ENCODE assay signal across 30 cellular contexts in genomic region chr9:130974697-130975096, GRCh38. TPM values are rescaled to one million over a fixed set of nuclear protein-coding genes. Genes with fewer than 3 reads are reported as not detected.
"Had no signal": no experiment of that assay in that cellular context is flagged by ENCODE, and none has a peak within 500 bp of the region (broad histone marks: within the 10 kb centered on the region; RNA-seq: fewer than 3 reads in every experiment).

No MANE protein-coding gene starts in this region.

- H3K4me2 ChIP-seq: smooth muscle cell had no signal

- H3K4me1 Mint-ChIP-seq: stimulated activated memory B cell treated with anti-CD40 and anti-IgM and Interleukin-4, amounts not matched to agents 10 μg/mL and 1 μg/mL and 100 μg/mL, for 72 hours; stimulated activated naive CD8-positive, alpha-beta T cell treated with anti-CD3 and anti-CD28 coated beads, Interleukin-15, amount 100 ng/mL, for 72 hours had no signal

- H3K27ac Mint-ChIP-seq: naive B cell; naive thymus-derived CD8-positive, alpha-beta T cell; natural killer cell treated with Interleukin-12 subunit alpha and Interleukin-12 subunit beta and Interleukin-15 and Interleukin-18, amount 100 ng/mL, for 72 hours; nephron progenitor cell; stimulated activated memory B cell treated with anti-CD40 and anti-IgM and Interleukin-4, amounts not matched to agents 10 μg/mL and 1 μg/mL and 100 μg/mL, for 72 hours; stimulated activated naive CD8-positive, alpha-beta T cell treated with anti-CD3 and anti-CD28 coated beads, Interleukin-15, amount 100 ng/mL, for 72 hours had no signal

- H3K9me3 Mint-ChIP-seq: naive B cell; naive thymus-derived CD8-positive, alpha-beta T cell; natural killer cell treated with Interleukin-12 subunit alpha and Interleukin-12 subunit beta and Interleukin-15 and Interleukin-18, amount 100 ng/mL, for 72 hours; nephron progenitor cell; neural crest cell; stimulated activated naive CD8-positive, alpha-beta T cell treated with anti-CD3 and anti-CD28 coated beads, Interleukin-15, amount 100 ng/mL, for 72 hours had no signal

- H3K27me3 ChIP-seq: pancreas, thyroid gland, upper lobe of left lung, vagina had no signal

- FAIRE-seq: pancreas, urothelium cell line had no signal

- H3K4me3 Mint-ChIP-seq: naive B cell; naive thymus-derived CD8-positive, alpha-beta T cell; natural killer cell treated with Interleukin-12 subunit alpha and Interleukin-12 subunit beta and Interleukin-15 and Interleukin-18, amount 100 ng/mL, for 72 hours; nephron progenitor cell; neural crest cell; stimulated activated memory B cell treated with anti-CD40 and anti-IgM and Interleukin-4, amounts not matched to agents 10 μg/mL and 1 μg/mL and 100 μg/mL, for 72 hours; stimulated activated naive CD8-positive, alpha-beta T cell treated with anti-CD3 and anti-CD28 coated beads, Interleukin-15, amount 100 ng/mL, for 72 hours had no signal

- ATAC-seq: naive thymus-derived CD8-positive, alpha-beta T cell; natural killer cell treated with Interleukin-12 subunit alpha and Interleukin-12 subunit beta and Interleukin-15 and Interleukin-18, amount 100 ng/mL, for 72 hours; pancreas; psoas muscle; right cardiac atrium; sciatic nerve; stimulated activated memory B cell treated with anti-CD40 and anti-IgM and Interleukin-4, amounts not matched to agents 10 μg/mL and 1 μg/mL and 100 μg/mL, for 72 hours; stimulated activated naive CD8-positive, alpha-beta T cell treated with anti-CD3 and anti-CD28 coated beads, Interleukin-15, amount 100 ng/mL, for 72 hours; stimulated activated naive CD8-positive, alpha-beta T cell treated with anti-CD3 and anti-CD28 coated beads, Interleukin-15, Interleukin-2, amounts not matched to agents 100 U/mL and 50 U/mL, for 24 hours had no signal

- H3K4me1 ChIP-seq: pancreas, psoas muscle, spleen, thyroid gland, tibial nerve, upper lobe of left lung, vagina had no signal

- H3K27ac ChIP-seq: pancreas, psoas muscle, skin epidermis, spleen, thoracic aorta, thyroid gland, tibial nerve, upper lobe of left lung, vagina had no signal

- DNase-seq: naive B cell; naive thymus-derived CD8-positive, alpha-beta T cell; nephron progenitor cell; occipital lobe; pancreas; psoas muscle; right cardiac atrium; spleen; stimulated activated CD4-positive, alpha-beta T cell treated with anti-CD3 and anti-CD28 coated beads, Interleukin-12 subunit alpha, Interleukin-12 subunit beta, amount 100 ng/mL, for 4 hours; stimulated activated CD4-positive, alpha-beta T cell treated with anti-CD3 and anti-CD28 coated beads, Interleukin-1b, Interleukin-23, amount 100 ng/mL, for 48 hours; stimulated activated CD4-positive, alpha-beta T cell treated with anti-CD3 and anti-CD28 coated beads, Interleukin-4, amount 100 ng/mL, for 1 hour; stimulated activated CD4-positive, alpha-beta T cell treated with anti-CD3 and anti-CD28 coated beads, Interleukin-4, amount 100 ng/mL, for 4 hours; stimulated activated CD8-positive, alpha-beta memory T cell treated with anti-CD3 and anti-CD28 coated beads, Interleukin-4, amount 100 ng/mL, for 48 hours; stimulated activated naive CD4-positive, alpha-beta T cell; stimulated activated naive CD8-positive, alpha-beta T cell treated with anti-CD3 and anti-CD28 coated beads, Interleukin-15, amount 100 ng/mL, for 72 hours; stimulated activated naive CD8-positive, alpha-beta T cell treated with anti-CD3 and anti-CD28 coated beads, Interleukin-15, Interleukin-2, amounts not matched to agents 100 U/mL and 50 U/mL, for 24 hours; thyroid gland; trophoblast cell; upper lobe of left lung had no signal

- H3K36me3 Mint-ChIP-seq: naive thymus-derived CD8-positive, alpha-beta T cell; natural killer cell treated with Interleukin-12 subunit alpha and Interleukin-12 subunit beta and Interleukin-15 and Interleukin-18, amount 100 ng/mL, for 72 hours; stimulated activated memory B cell treated with anti-CD40 and anti-IgM and Interleukin-4, amounts not matched to agents 10 μg/mL and 1 μg/mL and 100 μg/mL, for 72 hours had no signal

- H3K9me3 ChIP-seq: pancreas, psoas muscle, spleen, thoracic aorta, thyroid gland, tibial nerve, upper lobe of left lung, vagina had no signal

- H3K4me3 ChIP-seq: pancreas, psoas muscle, skin epidermis, smooth muscle cell, spleen, thoracic aorta, thyroid gland, tibial nerve, upper lobe of left lung, vagina had no signal

- H3K36me3 ChIP-seq: pancreas, spleen, thoracic aorta, thyroid gland, tibial nerve, upper lobe of left lung, vagina had no signal

RNA-seq across cellular contexts. Expression of gene LAMC3, which starts 34.3 kb away (rescaled TPM):
- total RNA-seq: natural killer cell treated with Interleukin-12 subunit alpha and Interleukin-12 subunit beta and Interleukin-15 and Interleukin-18, amount 100 ng/mL, for 72 hours had no signal

RNA-seq across cellular contexts. Expression of gene FIBCD1, which starts 35.6 kb away (rescaled TPM):
- total RNA-seq: naive thymus-derived CD8-positive, alpha-beta T cell; natural killer cell treated with Interleukin-12 subunit alpha and Interleukin-12 subunit beta and Interleukin-15 and Interleukin-18, amount 100 ng/mL, for 72 hours; psoas muscle; sciatic nerve; thoracic aorta; tibial nerve; ureter; vagina had no signal
- polyA plus RNA-seq: naive thymus-derived CD8-positive, alpha-beta T cell; pancreas had no signal
